Comparison of ENCODE assay signal across 14 cellular contexts in the genomic region with DNA sequence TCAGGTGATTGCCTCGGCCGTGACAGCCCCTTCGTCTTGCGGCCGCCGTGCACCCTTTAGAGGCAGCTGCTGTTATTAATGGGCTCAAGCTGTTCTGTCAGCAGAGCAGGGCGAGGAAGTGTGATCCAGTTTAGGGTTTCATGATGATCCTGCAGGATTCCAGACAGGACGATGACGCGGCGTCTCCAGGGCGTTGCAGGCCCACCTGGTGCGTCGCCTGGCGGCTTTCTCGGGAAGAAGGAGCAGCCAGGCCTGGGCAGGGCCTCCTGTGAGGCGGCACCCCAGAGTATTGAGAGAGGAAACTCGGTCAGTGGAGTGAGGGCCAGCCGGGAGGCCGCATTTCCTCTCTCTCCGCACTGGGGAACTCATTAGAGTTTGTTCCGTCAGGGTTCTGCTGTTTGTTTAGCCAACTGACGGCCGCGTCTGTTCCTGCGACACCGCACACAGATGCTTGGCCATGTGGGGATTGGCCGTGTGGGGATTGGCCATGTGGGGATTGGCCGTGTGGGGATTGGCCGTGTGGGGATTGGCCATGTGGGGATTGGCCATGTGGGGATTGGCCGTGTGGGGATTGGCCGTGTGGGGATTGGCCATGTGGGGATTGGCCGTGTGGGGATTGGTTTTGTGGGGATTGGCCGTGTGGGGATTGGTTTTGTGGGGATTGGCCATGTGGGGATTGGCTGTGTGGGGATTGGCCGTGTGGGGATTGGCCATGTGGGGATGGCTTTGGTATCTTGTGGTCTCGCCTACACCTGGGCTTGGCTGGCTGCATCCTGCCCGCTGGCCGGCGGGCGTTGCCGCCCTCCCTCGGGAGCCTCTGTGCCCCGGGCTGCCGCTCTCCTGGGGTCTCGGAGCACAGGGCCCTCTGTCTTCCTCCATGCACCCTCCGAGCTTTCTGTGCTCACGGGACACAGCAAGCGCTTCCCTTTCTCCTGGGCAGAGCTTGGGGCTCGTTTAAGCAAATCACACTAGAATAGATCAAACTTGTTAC.
DNase-seq lines count a peak whose midpoint lies in the region; FAIRE-seq and TF ChIP-seq lines count a peak whose summit lies in the region.
"Had no signal": no experiment of that assay in that cellular context is flagged by ENCODE, and none has a peak within 500 bp of the region (broad histone marks: within the 10 kb centered on the region; RNA-seq: fewer than 3 reads in every experiment).

No MANE protein-coding gene starts in this region.

- H3K9me3 ChIP-seq in HEK293 (ENCODE audit: control insufficient read depth, insufficient read depth, low read depth, low read length): no peaks in the 10 kb centered on the region
- H3K9me3 ChIP-seq: breast epithelium had no signal

- peak overlapping the region; percentile 91 for H3K27ac Mint-ChIP-seq in glutamatergic neuron (ENCODE audit: unreplicated experiment)
- H3K27ac Mint-ChIP-seq: activated naive CD4-positive, alpha-beta T cell treated with anti-CD3 and anti-CD28 coated beads, Interleukin-2, amount 50 U/mL, for 24 hours; naive thymus-derived CD4-positive, alpha-beta T cell had no signal

- CTCF ChIA-PET in HEK293 (lab: Yijun Ruan, JAX): no interaction called here

- H3K9me3 Mint-ChIP-seq in glutamatergic neuron (ENCODE audit: unreplicated experiment): peaks cover 14% of the 10 kb centered on the region
- H3K9me3 Mint-ChIP-seq: activated naive CD4-positive, alpha-beta T cell treated with anti-CD3 and anti-CD28 coated beads, Interleukin-2, amount 50 U/mL, for 24 hours; naive thymus-derived CD4-positive, alpha-beta T cell had no signal

- intact Hi-C loops in head of caudate nucleus (cut with DNase I): no loop called here

- H3K4me1 Mint-ChIP-seq in glutamatergic neuron (ENCODE audit: low read depth, unreplicated experiment): peaks cover 11% of the 10 kb centered on the region
- H3K4me1 Mint-ChIP-seq: activated naive CD4-positive, alpha-beta T cell treated with anti-CD3 and anti-CD28 coated beads, Interleukin-2, amount 50 U/mL, for 24 hours; naive thymus-derived CD4-positive, alpha-beta T cell had no signal

- H3K4me3 ChIP-seq in HEK293 (ENCODE audit: low read depth, low read length): no peak overlapping the region
- H3K4me3 ChIP-seq: breast epithelium had no signal

- H3K27ac ChIP-seq in HEK293 (ENCODE audit: extremely low read depth, low read depth, low read length): no peak overlapping the region
- H3K27ac ChIP-seq: breast epithelium had no signal

- TF ChIP-seq CTCF in HEK293 (tag by site-specific recombination; IDR thresholded peaks at IDR 0.05) (no peak), glutamatergic neuron (IDR thresholded peaks at IDR 0.05; ENCODE audit: partially characterized antibody, unreplicated experiment) (no peak)

- POLR2A ChIA-PET in HEK293 (lab: Yijun Ruan, JAX): no interaction called here

- H3K36me3 ChIP-seq in HEK293 (ENCODE audit: control insufficient read depth in 2 of 2, insufficient read depth in 1 of 2, low read length in 2 of 2): no peaks in the 10 kb centered on the region
- H3K36me3 ChIP-seq: breast epithelium had no signal

- H3K4me3 Mint-ChIP-seq in glutamatergic neuron (ENCODE audit: unreplicated experiment): peak overlapping the region; percentile 49
- H3K4me3 Mint-ChIP-seq: activated naive CD4-positive, alpha-beta T cell treated with anti-CD3 and anti-CD28 coated beads, Interleukin-2, amount 50 U/mL, for 24 hours; naive thymus-derived CD4-positive, alpha-beta T cell had no signal

- no peak for FAIRE-seq in GM12891 (lab: Jason Lieb, UNC)

- peaks cover 4% of the 10 kb centered on the region for H3K27me3 Mint-ChIP-seq in glutamatergic neuron (ENCODE audit: unreplicated experiment)
- H3K27me3 Mint-ChIP-seq: activated naive CD4-positive, alpha-beta T cell treated with anti-CD3 and anti-CD28 coated beads, Interleukin-2, amount 50 U/mL, for 24 hours; naive thymus-derived CD4-positive, alpha-beta T cell had no signal

- no peaks in the 10 kb centered on the region for H3K4me1 ChIP-seq in HEK293 (ENCODE audit: control insufficient read depth, insufficient read depth, low read length)
- H3K4me1 ChIP-seq: breast epithelium had no signal

- peaks cover 24% of the 10 kb centered on the region for H3K36me3 Mint-ChIP-seq in glutamatergic neuron (ENCODE audit: unreplicated experiment)

- TF ChIP-seq POLR2A in GM12891 (IDR thresholded peaks at IDR 0.05; ENCODE audit: low read depth, low read length): no peak

- DNase-seq in NCI-H2171 treated with DMSO at 0.1 percent for 48 hours (lab: John Stamatoyannopoulos, UW) (peak; percentile 90), glutamatergic neuron (peak; percentile 51), retina (peak; percentile 75), GM12891 (ENCODE audit: insufficient read length, low spot score) (no peak), head of caudate nucleus (no peak)
- no peak for DNase-seq in stimulated activated CD4-positive, alpha-beta T cell treated with anti-CD3 and anti-CD28 coated beads, Interleukin-4, amount 100 ng/mL, for 24 hours
- DNase-seq: activated CD4-positive, alpha-beta T cell treated with anti-CD3 and anti-CD28 coated beads for 4 hours; hypothalamus; naive thymus-derived CD4-positive, alpha-beta T cell; NCI-H2107; stimulated activated CD4-positive, alpha-beta T cell treated with anti-CD3 and anti-CD28 coated beads, Interleukin-1b, Interleukin-23, amount 100 ng/mL, for 48 hours had no signal

TF ChIP-seq in HEK293, 187 proteins besides CTCF, POLR2A, EP300 and RAD21 (continues in another document):
- TF ChIP-seq, protein P1, sequence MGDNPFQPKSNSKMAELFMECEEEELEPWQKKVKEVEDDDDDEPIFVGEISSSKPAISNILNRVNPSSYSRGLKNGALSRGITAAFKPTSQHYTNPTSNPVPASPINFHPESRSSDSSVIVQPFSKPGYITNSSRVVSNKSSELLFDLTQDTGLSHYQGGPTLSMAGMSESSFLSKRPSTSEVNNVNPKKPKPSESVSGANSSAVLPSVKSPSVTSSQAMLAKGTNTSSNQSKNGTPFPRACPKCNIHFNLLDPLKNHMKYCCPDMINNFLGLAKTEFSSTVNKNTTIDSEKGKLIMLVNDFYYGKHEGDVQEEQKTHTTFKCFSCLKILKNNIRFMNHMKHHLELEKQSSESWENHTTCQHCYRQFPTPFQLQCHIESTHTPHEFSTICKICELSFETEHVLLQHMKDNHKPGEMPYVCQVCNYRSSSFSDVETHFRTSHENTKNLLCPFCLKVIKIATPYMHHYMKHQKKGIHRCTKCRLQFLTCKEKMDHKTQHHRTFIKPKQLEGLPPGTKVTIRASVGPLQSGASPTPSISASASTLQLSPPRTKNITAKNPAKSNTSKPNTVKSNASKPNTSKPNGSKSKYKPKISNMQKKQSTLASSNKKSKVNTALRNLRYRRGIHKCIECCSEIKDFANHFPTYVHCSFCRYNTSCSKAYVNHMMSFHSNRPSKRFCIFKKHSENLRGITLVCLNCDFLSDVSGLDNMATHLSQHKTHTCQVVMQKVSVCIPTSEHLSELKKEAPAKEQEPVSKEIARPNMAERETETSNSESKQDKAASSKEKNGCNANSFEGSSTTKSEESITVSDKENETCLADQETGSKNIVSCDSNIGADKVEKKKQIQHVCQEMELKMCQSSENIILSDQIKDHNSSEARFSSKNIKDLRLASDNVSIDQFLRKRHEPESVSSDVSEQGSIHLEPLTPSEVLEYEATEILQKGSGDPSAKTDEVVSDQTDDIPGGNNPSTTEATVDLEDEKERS (tag by site-specific recombination; IDR thresholded peaks at IDR 0.05): no peak
- no peak for TF ChIP-seq ZNF10 (tag by site-specific recombination; IDR thresholded peaks at IDR 0.05)

TF ChIP-seq in GM12891, 5 proteins besides CTCF, POLR2A, EP300 and RAD21:
- TF ChIP-seq POU2F2 (IDR thresholded peaks at IDR 0.05; ENCODE audit: low read depth, low read length): no peak
- no peak for TF ChIP-seq POLR2AphosphoS5 (IDR thresholded peaks at IDR 0.05; ENCODE audit: low read depth, low read length)
- TF ChIP-seq SPI1 (IDR thresholded peaks at IDR 0.05; ENCODE audit: low read depth, low read length): no peak
- TF ChIP-seq TAF1 (IDR thresholded peaks at IDR 0.05; ENCODE audit: low read depth, low read length): no peak
- no peak for TF ChIP-seq PAX5 (IDR thresholded peaks at IDR 0.05; ENCODE audit: insufficient read depth, low read length, severe bottlenecking)

Comparison
In these comparisons a context has a peak if more than half of its experiments do, and no peak if none do; other contexts are left out.
1. DNase-seq: peak in NCI-H2171 treated with DMSO at 0.1 percent for 48 hours (single experiment), glutamatergic neuron (single experiment) and retina (single experiment); none in GM12891 (single experiment), stimulated activated CD4-positive, alpha-beta T cell treated with anti-CD3 and anti-CD28 coated beads, Interleukin-4, amount 100 ng/mL, for 24 hours (single experiment) and head of caudate nucleus (0 of 42).